Comparison of ENCODE assay signal across 1 cellular context in the genomic region with DNA sequence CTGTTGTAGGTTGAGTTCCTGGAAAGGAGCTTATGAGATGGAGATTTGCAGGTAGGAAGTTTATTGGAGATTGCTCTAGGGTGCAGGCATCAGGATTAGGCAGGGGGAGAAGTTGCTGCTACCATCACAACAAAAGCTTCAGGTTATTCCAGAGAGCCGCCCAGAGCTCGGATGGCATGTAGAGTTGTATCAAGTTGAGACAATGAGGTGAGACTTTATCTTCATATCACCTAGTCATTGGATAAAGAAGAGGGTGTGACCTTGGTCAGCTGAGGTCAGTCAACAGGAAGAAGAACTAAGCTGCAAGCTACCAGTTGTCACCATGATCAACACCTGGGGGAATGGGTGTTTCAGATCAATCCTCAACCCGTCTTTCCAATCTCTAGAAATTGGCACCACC.
TF ChIP-seq lines count a peak whose summit lies in the region.

No MANE protein-coding gene starts in this region.

TF ChIP-seq in A549, 52 proteins besides CTCF, POLR2A, EP300 and RAD21 (continued from another document):
- TF ChIP-seq, protein P1, sequence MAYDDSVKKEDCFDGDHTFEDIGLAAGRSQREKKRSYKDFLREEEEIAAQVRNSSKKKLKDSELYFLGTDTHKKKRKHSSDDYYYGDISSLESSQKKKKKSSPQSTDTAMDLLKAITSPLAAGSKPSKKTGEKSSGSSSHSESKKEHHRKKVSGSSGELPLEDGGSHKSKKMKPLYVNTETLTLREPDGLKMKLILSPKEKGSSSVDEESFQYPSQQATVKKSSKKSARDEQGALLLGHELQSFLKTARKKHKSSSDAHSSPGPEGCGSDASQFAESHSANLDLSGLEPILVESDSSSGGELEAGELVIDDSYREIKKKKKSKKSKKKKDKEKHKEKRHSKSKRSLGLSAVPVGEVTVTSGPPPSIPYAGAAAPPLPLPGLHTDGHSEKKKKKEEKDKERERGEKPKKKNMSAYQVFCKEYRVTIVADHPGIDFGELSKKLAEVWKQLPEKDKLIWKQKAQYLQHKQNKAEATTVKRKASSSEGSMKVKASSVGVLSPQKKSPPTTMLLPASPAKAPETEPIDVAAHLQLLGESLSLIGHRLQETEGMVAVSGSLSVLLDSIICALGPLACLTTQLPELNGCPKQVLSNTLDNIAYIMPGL (CRISPR knock-in tag; IDR thresholded peaks at IDR 0.05; ENCODE audit: borderline replicate concordance) = no peak
- no peak for TF ChIP-seq EHMT2 (IDR thresholded peaks at IDR 0.05; ENCODE audit: low read depth)
- no peak for TF ChIP-seq RARB (CRISPR knock-in tag; IDR thresholded peaks at IDR 0.05)
- TF ChIP-seq TFCP2L1 (CRISPR knock-in tag; IDR thresholded peaks at IDR 0.05) = no peak
- TF ChIP-seq NFE2L2 (conservative IDR thresholded peaks at IDR 0.05; ENCODE audit: low read length) = no peak
- TF ChIP-seq KDM1A (IDR thresholded peaks at IDR 0.05; ENCODE audit: low read depth) = no peak
- TF ChIP-seq HOXA7 (CRISPR knock-in tag; IDR thresholded peaks at IDR 0.05) = no peak
- no peak for TF ChIP-seq ZC3H11A (IDR thresholded peaks at IDR 0.05)
- TF ChIP-seq, protein P2, sequence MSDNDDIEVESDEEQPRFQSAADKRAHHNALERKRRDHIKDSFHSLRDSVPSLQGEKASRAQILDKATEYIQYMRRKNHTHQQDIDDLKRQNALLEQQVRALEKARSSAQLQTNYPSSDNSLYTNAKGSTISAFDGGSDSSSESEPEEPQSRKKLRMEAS (IDR thresholded peaks at IDR 0.05) = no peak
- TF ChIP-seq JUNB (IDR thresholded peaks at IDR 0.05) = no peak
- TF ChIP-seq HEYL (CRISPR knock-in tag; IDR thresholded peaks at IDR 0.05) = no peak
- TF ChIP-seq BHLHE40 (IDR thresholded peaks at IDR 0.05; ENCODE audit: low read depth, low read length) = no peak
